8 cellular contexts compared by ENCODE assay signal in the genomic region with DNA sequence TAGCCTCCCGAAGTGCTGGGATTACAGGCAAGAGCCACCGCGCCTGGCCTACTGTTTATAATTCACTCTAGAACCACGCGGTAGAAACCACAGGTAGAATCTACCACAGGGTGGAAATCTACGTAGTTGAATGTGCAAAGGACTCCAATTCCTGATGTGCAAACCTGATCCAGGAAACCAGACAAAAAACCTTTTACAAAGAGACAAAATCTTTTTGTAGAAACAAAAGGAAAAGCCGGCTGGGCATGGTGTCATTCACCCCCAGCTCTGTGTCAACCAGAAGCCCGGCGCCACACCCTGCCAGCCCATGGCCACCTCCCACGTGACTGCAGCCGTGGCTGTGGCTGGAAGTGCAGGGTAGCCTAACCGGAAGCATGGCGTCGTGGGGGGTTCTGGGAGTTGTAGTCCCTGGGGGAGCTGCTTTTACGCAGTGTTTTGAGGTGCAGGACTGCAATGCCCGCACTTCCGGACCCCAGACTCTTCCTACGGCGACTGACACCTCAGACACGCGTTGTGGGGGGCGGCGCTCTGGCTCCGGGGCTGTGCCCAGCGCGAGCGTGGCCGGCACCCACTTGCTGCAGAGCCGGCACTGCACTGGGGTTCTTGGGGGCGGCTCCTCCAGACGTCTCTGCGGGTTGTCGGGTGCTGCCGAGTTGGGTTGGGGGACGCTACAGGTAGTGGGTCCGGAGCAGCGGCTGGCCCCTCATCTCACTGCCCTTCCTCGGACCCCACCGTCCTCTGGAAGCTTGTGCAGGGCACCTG. TPM values are rescaled to one million over a fixed set of nuclear protein-coding genes. Genes with fewer than 3 reads are reported as not detected.
A peak's percentile ranks its signal among the peaks of the same experiment; 100 is the strongest.
DNase-seq lines count a peak whose midpoint lies in the region; ATAC-seq and TF ChIP-seq lines count a peak whose summit lies in the region.

No MANE protein-coding gene starts in this region.

- H3K4ac ChIP-seq in mesendoderm (ENCODE audit: low read depth, low read length): peak overlapping the region; percentile 29

- H3K27ac ChIP-seq in mesendoderm (ENCODE audit: low read depth, low read length): no peak overlapping the region

- POLR2A ChIA-PET in Caco-2 (lab: Charles Lee): interaction anchor here (0.6 to 1.2 kb wide), 3 partner anchors 50 to 197 kb away, joined by 3 to 15 read pairs (median 4); no protein-coding TSS in a partner anchor

- no peak overlapping the region for H3K18ac ChIP-seq in mesendoderm (ENCODE audit: low read length)

- no peaks in the 10 kb centered on the region for H3K4me1 Mint-ChIP-seq in Caco-2 (ENCODE audit: low read depth, unreplicated experiment)

- no CpG with 5 or more reads among the region's 39 CpGs for WGBS in mesendoderm (ENCODE audit: extremely low coverage, insufficient coverage, low lambda C conversion rate)

- intact Hi-C loops in Caco-2 (cut with micrococcal nuclease; ENCODE audit: unreplicated experiment): no loop called here

- H3K27me3 Mint-ChIP-seq in Caco-2 (ENCODE audit: insufficient read depth, unreplicated experiment): peaks cover 2% of the 10 kb centered on the region

- peak overlapping the region; percentile 78 for H3K56ac ChIP-seq in mesendoderm (ENCODE audit: low read length)

- no peaks in the 10 kb centered on the region for H3K79me2 ChIP-seq in mesendoderm (ENCODE audit: control insufficient read depth, insufficient read depth, low read length)

- H3K4me1 ChIP-seq in Caco-2 (no peaks in the 10 kb centered on the region), endocrine pancreas (ENCODE audit: control insufficient read depth, insufficient read depth, low read length) (no peaks in the 10 kb centered on the region), mesendoderm (ENCODE audit: control insufficient read depth, low read depth, low read length) (no peaks in the 10 kb centered on the region)

- H2BK120ac ChIP-seq in mesendoderm (ENCODE audit: low read depth, low read length): no peak overlapping the region

- H3K9ac ChIP-seq in endocrine pancreas (ENCODE audit: control insufficient read depth, insufficient read depth, low read length): peak overlapping the region; percentile 47
- peak overlapping the region; percentile 63 for H3K9ac ChIP-seq in mesendoderm (ENCODE audit: low read length)

- no peak overlapping the region for H4K8ac ChIP-seq in mesendoderm (ENCODE audit: low read depth, low read length)

- H3K4me3 ChIP-seq in Caco-2 (ENCODE audit: low read depth, low read length) (peak overlapping the region; percentile 53), endocrine pancreas (ENCODE audit: control insufficient read depth, insufficient read depth, low read length) (peak overlapping the region; percentile 37), mesendoderm (ENCODE audit: low read length) (peak overlapping the region; percentile 50)

- H3K36me3 Mint-ChIP-seq in Caco-2 (ENCODE audit: insufficient read depth, unreplicated experiment): no peaks in the 10 kb centered on the region

- H3K9me3 ChIP-seq in Caco-2 (no peaks in the 10 kb centered on the region), endocrine pancreas (ENCODE audit: control insufficient read depth, low read length) (no peaks in the 10 kb centered on the region)

- no TSS peak for BruUV-seq in Caco-2 (replicated peaks; lab: Mats Ljungman, UMichigan)

- H3K9me3 Mint-ChIP-seq in Caco-2 (ENCODE audit: unreplicated experiment): no peaks in the 10 kb centered on the region

- peak in 1 of 2 experiments; percentile 0 for TF ChIP-seq CTCF in Caco-2 (IDR thresholded peaks at IDR 0.05; ENCODE audit: insufficient read depth in 1 of 2, low read depth in 1 of 2, low read length in 1 of 2, severe bottlenecking in 1 of 2, unreplicated experiment in 1 of 2)

- H3K36me3 ChIP-seq in Caco-2 (ENCODE audit: control insufficient read depth, insufficient read depth, low read length) (no peaks in the 10 kb centered on the region), endocrine pancreas (ENCODE audit: control insufficient read depth, insufficient read depth, low read length) (no peaks in the 10 kb centered on the region), mesendoderm (ENCODE audit: control insufficient read depth, insufficient read depth, low read length) (no peaks in the 10 kb centered on the region)

- H2BK5ac ChIP-seq in mesendoderm (ENCODE audit: low read length): no peak overlapping the region

- no peaks in the 10 kb centered on the region for H3K79me1 ChIP-seq in mesendoderm (ENCODE audit: low read length)

- H3K27me3 ChIP-seq in Caco-2 (replicated peaks; ENCODE audit: control insufficient read depth, insufficient read depth, low read length) (no peaks in the 10 kb centered on the region), endocrine pancreas (ENCODE audit: control insufficient read depth, insufficient read depth, low read length) (no peaks in the 10 kb centered on the region), mesendoderm (ENCODE audit: insufficient read depth, low read length, poor library complexity) (no peaks in the 10 kb centered on the region)

- peak overlapping the region; percentile 58 for H3K27ac Mint-ChIP-seq in Caco-2 (ENCODE audit: unreplicated experiment)

- H4K5ac ChIP-seq in mesendoderm (ENCODE audit: low read length): no peak overlapping the region

- no peak overlapping the region for H2BK15ac ChIP-seq in mesendoderm (replicated peaks; ENCODE audit: low read depth)

- H3K23ac ChIP-seq in mesendoderm (ENCODE audit: low read length): no peak overlapping the region

- CTCF ChIA-PET in Caco-2 (lab: Charles Lee): interaction anchor here (1.5 kb wide), 1 partner anchor 42 kb away, joined by 4 read pairs; a partner anchor contains a TSS

- ATAC-seq in GM21360 (IDR thresholded peaks at IDR 0.05; ENCODE audit: unreplicated experiment): peak; percentile 98

- DNase-seq in Caco-2 (peak; percentile 95), HT-29 (ENCODE audit: low spot score) (peak; percentile 95), mesendoderm (peak; percentile 95)
- DNase-seq in NK-92 treated with Interleukin-12 subunit alpha and Interleukin-12 subunit beta, amount 100 ng/mL, for 24 hours (lab: John Stamatoyannopoulos, UW): peak; percentile 88
- peak; percentile 85 to 91 (median 89) for DNase-seq in activated CD8-positive, alpha-beta memory T cell treated with anti-CD3 and anti-CD28 coated beads for 48 hours (ENCODE audit: low read depth in 2 of 3, low spot score in 2 of 3)
- peak; percentile 90 for DNase-seq in stimulated activated CD8-positive, alpha-beta memory T cell treated with anti-CD3 and anti-CD28 coated beads, Interleukin-12 subunit alpha, Interleukin-12 subunit beta, amount 100 ng/mL, for 4 hours (ENCODE audit: low read depth)

- peak overlapping the region; percentile 73 for H3K4me2 ChIP-seq in mesendoderm (ENCODE audit: low read length)

- H3K4me3 Mint-ChIP-seq in Caco-2 (ENCODE audit: unreplicated experiment): peak overlapping the region; percentile 83

- no peak overlapping the region for H2AK5ac ChIP-seq in mesendoderm (ENCODE audit: low read length)

RNA-seq across cellular contexts. Expression of a gene that starts 41.5 kb away (rescaled TPM):
- 40.6 and 44.6 TPM in 2 replicates for total RNA-seq in Caco-2 (2022)
- 15.9 and 16.0 TPM in 2 replicates for total RNA-seq in HT-29 (2014; rRNA removed; shearing (Covaris generic))
- polyA plus RNA-seq in mesendoderm (2013, experiment 1 of 2): 22.3 TPM
- polyA plus RNA-seq in mesendoderm (2013, experiment 2 of 2): 22.6 TPM

RNA-seq across cellular contexts. Expression of a gene that starts 57.7 kb away (rescaled TPM):
- not detected in 2 replicates for total RNA-seq in Caco-2 (2022)
- total RNA-seq in HT-29 (2014; rRNA removed; shearing (Covaris generic)): not detected in 2 replicates
- 0.08 TPM for polyA plus RNA-seq in mesendoderm (2013, experiment 1 of 2)
- not detected for polyA plus RNA-seq in mesendoderm (2013, experiment 2 of 2)
